Comparison of ENCODE assay signal across 8 cellular contexts in the genomic region with DNA sequence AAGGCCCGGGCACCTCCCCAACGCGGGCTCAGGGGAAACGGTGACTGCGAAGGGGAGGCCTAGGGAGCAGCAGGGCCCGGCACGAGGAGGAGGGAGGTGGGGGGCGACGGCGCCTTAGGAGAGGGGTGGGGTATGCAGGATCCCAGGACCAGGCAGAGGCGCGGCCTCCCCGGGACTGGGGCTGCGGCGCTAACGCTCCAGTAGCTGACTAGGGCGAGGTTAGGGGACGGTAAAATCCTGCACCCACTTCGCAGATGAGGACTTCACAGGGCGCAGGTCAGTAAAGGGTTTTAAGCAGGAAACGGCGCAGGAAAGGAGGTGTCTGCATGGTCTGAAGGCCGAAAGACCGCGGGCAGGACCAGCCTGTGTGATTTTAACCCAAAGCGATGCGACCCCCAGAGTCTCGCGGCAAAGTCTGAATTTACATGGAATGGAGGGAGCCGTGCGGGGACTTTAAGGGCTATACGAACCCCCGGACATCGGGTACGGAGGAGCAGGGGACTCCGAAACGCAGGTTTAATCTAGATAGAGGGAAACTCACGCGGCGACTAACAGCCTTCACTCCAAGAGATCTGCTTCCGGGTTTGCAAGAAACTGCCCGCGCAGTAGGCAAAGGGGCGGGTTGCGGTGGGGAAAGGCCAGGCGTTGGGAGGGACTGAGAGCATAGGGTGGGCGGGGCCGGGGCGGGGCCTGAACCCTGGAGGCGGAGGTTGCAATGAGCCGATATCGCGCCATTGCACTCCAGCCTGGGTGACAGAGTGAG. TPM values are rescaled to one million over a fixed set of nuclear protein-coding genes. Genes with fewer than 3 reads are reported as not detected.
DNase-seq lines count a peak whose midpoint lies in the region; ATAC-seq and TF ChIP-seq lines count a peak whose summit lies in the region.

A gene (minus strand): TSS at position 588 of the 763 bp plus-strand sequence. CDS start 10,460 bp downstream, outside the sequence.

- peak; percentile 52 for TF ChIP-seq POLR2A in ovary (IDR thresholded peaks at IDR 0.05)
- TF ChIP-seq POLR2A in suprapubic skin (IDR thresholded peaks at IDR 0.05), result peak in 1 of 2 donors; percentile 53

- WGBS in ovary, 3 donors, result 0 to 1% (median 0%) methylated on average over 53 of the region's 53 CpGs
- WGBS in suprapubic skin, result under 1% methylated on average over 51 of the region's 53 CpGs

- intact Hi-C loops in cardiac septum (cut with DNase I), result loop anchor here (5.0 to 10.0 kb wide), 3 partner anchors 116 to 272 kb away; a partner anchor contains a TSS
- intact Hi-C loops in ovary (cut with DNase I), result loop anchor here in 2 of 4 donors (5.0 to 10.0 kb wide), 3 partner anchors 201 to 322 kb away; a partner anchor contains a TSS

- H3K9me3 ChIP-seq in ovary, result no peaks in the 10 kb centered on the region
- H3K9me3 ChIP-seq in suprapubic skin, result no peaks in the 10 kb centered on the region

- H3K36me3 ChIP-seq in ovary (no peaks in the 10 kb centered on the region), suprapubic skin (peaks cover 8% of the 10 kb centered on the region)

- DNase-seq in D341Med (ENCODE audit: low spot score) (peak; percentile 90), HK-2 (ENCODE audit: unreplicated experiment) (peak; percentile 76), cardiac septum (ENCODE audit: low spot score) (peak; percentile 94), ovary (peak; percentile 85 to 90 (median 87)), suprapubic skin (ENCODE audit: low spot score in 2 of 2) (peak; percentile 93 to 94), DMS153 (lab: John Stamatoyannopoulos, UW) (no peak)
- peak; percentile 40 for DNase-seq in activated naive CD8-positive, alpha-beta T cell treated with anti-CD3 and anti-CD28 coated beads, Interleukin-2, amount 50 U/mL, for 16 hours (ENCODE audit: low read depth, low spot score)

- H3K4me1 ChIP-seq in ovary (ENCODE audit: insufficient read depth) (peaks cover 3% of the 10 kb centered on the region), suprapubic skin (peaks cover 22% of the 10 kb centered on the region)

- H3K27me3 ChIP-seq in ovary, result no peaks in the 10 kb centered on the region
- no peaks in the 10 kb centered on the region for H3K27me3 ChIP-seq in suprapubic skin

- peak; percentile 91 for ATAC-seq in SK-N-SH treated with all-trans-retinoic acid at 6 μM for 48 hours

- no peak for TF ChIP-seq CTCF in ovary (IDR thresholded peaks at IDR 0.05)
- no peak for TF ChIP-seq CTCF in suprapubic skin (IDR thresholded peaks at IDR 0.05)

- peak within 1 kb of the TSS; percentile 82 for H3K4me3 ChIP-seq in ovary
- peak within 1 kb of the TSS; percentile 88 for H3K4me3 ChIP-seq in suprapubic skin

- TF ChIP-seq EP300 in ovary (IDR thresholded peaks at IDR 0.05) (no peak), suprapubic skin (IDR thresholded peaks at IDR 0.05) (no peak)

- H3K27ac ChIP-seq in ovary (peak within 1 kb of the TSS in 1 of 2 donors; percentile 69), suprapubic skin (peak within 1 kb of the TSS; percentile 78)

TF ChIP-seq in SK-N-SH treated with all-trans-retinoic acid at 6 μM for 48 hours, 23 proteins besides CTCF, POLR2A, EP300 and RAD21:
- TF ChIP-seq BACH2 (CRISPR knock-in tag; IDR thresholded peaks at IDR 0.05; ENCODE audit: borderline replicate concordance) (no peak), ESRRG (CRISPR knock-in tag; IDR thresholded peaks at IDR 0.05) (no peak), OSR1 (CRISPR knock-in tag; IDR thresholded peaks at IDR 0.05) (no peak), ZNF565 (CRISPR knock-in tag; conservative IDR thresholded peaks at IDR 0.05; ENCODE audit: low read depth) (no peak), ZFP30 (CRISPR knock-in tag; IDR thresholded peaks at IDR 0.05) (no peak), SNAI2 (CRISPR knock-in tag; IDR thresholded peaks at IDR 0.05) (no peak), ZFP3 (CRISPR knock-in tag; IDR thresholded peaks at IDR 0.05) (no peak), ISL1 (CRISPR knock-in tag; IDR thresholded peaks at IDR 0.05) (no peak), PPARA (CRISPR knock-in tag; IDR thresholded peaks at IDR 0.05; ENCODE audit: borderline replicate concordance) (no peak), CSDC2 (CRISPR knock-in tag; IDR thresholded peaks at IDR 0.05) (no peak), ZNF8 (CRISPR knock-in tag; IDR thresholded peaks at IDR 0.05) (no peak), RARB (CRISPR knock-in tag; IDR thresholded peaks at IDR 0.05) (no peak), ZNF70 (CRISPR knock-in tag; IDR thresholded peaks at IDR 0.05) (no peak), ARNTL (CRISPR knock-in tag; IDR thresholded peaks at IDR 0.05; ENCODE audit: borderline replicate concordance, low read depth) (no peak)
- TF ChIP-seq, protein P1, sequence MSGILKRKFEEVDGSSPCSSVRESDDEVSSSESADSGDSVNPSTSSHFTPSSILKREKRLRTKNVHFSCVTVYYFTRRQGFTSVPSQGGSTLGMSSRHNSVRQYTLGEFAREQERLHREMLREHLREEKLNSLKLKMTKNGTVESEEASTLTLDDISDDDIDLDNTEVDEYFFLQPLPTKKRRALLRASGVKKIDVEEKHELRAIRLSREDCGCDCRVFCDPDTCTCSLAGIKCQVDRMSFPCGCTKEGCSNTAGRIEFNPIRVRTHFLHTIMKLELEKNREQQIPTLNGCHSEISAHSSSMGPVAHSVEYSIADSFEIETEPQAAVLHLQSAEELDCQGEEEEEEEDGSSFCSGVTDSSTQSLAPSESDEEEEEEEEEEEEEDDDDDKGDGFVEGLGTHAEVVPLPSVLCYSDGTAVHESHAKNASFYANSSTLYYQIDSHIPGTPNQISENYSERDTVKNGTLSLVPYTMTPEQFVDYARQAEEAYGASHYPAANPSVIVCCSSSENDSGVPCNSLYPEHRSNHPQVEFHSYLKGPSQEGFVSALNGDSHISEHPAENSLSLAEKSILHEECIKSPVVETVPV (CRISPR knock-in tag; IDR thresholded peaks at IDR 0.05), result no peak
- TF ChIP-seq, protein P2, sequence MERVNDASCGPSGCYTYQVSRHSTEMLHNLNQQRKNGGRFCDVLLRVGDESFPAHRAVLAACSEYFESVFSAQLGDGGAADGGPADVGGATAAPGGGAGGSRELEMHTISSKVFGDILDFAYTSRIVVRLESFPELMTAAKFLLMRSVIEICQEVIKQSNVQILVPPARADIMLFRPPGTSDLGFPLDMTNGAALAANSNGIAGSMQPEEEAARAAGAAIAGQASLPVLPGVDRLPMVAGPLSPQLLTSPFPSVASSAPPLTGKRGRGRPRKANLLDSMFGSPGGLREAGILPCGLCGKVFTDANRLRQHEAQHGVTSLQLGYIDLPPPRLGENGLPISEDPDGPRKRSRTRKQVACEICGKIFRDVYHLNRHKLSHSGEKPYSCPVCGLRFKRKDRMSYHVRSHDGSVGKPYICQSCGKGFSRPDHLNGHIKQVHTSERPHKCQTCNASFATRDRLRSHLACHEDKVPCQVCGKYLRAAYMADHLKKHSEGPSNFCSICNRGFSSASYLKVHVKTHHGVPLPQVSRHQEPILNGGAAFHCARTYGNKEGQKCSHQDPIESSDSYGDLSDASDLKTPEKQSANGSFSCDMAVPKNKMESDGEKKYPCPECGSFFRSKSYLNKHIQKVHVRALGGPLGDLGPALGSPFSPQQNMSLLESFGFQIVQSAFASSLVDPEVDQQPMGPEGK (CRISPR knock-in tag; IDR thresholded peaks at IDR 0.05; ENCODE audit: borderline replicate concordance), result no peak
- TF ChIP-seq, protein P3, sequence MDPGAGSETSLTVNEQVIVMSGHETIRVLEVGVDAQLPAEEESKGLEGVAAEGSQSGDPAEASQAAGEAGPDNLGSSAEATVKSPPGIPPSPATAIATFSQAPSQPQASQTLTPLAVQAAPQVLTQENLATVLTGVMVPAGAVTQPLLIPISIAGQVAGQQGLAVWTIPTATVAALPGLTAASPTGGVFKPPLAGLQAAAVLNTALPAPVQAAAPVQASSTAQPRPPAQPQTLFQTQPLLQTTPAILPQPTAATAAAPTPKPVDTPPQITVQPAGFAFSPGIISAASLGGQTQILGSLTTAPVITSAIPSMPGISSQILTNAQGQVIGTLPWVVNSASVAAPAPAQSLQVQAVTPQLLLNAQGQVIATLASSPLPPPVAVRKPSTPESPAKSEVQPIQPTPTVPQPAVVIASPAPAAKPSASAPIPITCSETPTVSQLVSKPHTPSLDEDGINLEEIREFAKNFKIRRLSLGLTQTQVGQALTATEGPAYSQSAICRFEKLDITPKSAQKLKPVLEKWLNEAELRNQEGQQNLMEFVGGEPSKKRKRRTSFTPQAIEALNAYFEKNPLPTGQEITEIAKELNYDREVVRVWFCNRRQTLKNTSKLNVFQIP (CRISPR knock-in tag; IDR thresholded peaks at IDR 0.05; ENCODE audit: borderline replicate concordance, low read depth), result no peak
- TF ChIP-seq, protein P4, sequence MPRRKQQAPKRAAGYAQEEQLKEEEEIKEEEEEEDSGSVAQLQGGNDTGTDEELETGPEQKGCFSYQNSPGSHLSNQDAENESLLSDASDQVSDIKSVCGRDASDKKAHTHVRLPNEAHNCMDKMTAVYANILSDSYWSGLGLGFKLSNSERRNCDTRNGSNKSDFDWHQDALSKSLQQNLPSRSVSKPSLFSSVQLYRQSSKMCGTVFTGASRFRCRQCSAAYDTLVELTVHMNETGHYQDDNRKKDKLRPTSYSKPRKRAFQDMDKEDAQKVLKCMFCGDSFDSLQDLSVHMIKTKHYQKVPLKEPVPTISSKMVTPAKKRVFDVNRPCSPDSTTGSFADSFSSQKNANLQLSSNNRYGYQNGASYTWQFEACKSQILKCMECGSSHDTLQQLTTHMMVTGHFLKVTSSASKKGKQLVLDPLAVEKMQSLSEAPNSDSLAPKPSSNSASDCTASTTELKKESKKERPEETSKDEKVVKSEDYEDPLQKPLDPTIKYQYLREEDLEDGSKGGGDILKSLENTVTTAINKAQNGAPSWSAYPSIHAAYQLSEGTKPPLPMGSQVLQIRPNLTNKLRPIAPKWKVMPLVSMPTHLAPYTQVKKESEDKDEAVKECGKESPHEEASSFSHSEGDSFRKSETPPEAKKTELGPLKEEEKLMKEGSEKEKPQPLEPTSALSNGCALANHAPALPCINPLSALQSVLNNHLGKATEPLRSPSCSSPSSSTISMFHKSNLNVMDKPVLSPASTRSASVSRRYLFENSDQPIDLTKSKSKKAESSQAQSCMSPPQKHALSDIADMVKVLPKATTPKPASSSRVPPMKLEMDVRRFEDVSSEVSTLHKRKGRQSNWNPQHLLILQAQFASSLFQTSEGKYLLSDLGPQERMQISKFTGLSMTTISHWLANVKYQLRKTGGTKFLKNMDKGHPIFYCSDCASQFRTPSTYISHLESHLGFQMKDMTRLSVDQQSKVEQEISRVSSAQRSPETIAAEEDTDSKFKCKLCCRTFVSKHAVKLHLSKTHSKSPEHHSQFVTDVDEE (CRISPR knock-in tag; IDR thresholded peaks at IDR 0.05), result no peak

RNA-seq across cellular contexts. Expression of the gene that starts here (rescaled TPM):
- total RNA-seq in cardiac septum, result 1.3 TPM
- 10 to 100 TPM in 3 of 7 donors, 1 to 10 TPM in 4; 3.9 to 13.0 (median 8.8) TPM for total RNA-seq in ovary
- polyA plus RNA-seq in ovary, result 10 to 100 TPM in 1 of 2 donors, 1 to 10 TPM in 1; 9.2 to 10.2 TPM
- 10 to 100 TPM in 2 of 4 donors, 1 to 10 TPM in 2; 2.6 to 17.0 (median 7.6) TPM for total RNA-seq in suprapubic skin
